In the genomic region with DNA sequence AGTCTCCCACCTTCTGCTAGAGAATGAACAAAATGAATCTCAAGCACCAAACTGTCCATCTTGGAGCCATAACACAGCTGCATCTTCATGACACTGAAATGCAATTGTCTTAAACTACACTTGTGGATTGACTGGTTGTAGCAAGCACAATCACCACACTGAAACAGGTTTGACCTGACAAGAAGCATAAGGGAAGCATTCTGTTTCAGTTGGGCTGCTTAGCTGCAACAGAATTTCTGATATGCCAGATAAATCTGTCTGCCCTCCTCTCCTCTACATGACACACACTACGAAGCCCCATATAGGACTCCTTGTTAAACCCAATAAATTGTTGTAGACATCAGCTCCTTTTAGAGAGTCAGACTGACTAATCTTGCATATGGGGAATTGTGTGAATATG, we compare ENCODE assay signal across 19 cellular contexts.
A peak's percentile ranks its signal among the peaks of the same experiment; 100 is the strongest.
DNase-seq lines count a peak whose midpoint lies in the region; ATAC-seq and TF ChIP-seq lines count a peak whose summit lies in the region.
"Had no signal": no experiment of that assay in that cellular context is flagged by ENCODE, and none has a peak within 500 bp of the region (broad histone marks: within the 10 kb centered on the region; RNA-seq: fewer than 3 reads in every experiment).

No MANE protein-coding gene starts in this region.

- H3K36me3 Mint-ChIP-seq in activated CD4-positive, alpha-beta memory T cell treated with anti-CD3 and anti-CD28 coated beads, Interleukin-2, amount 10 ng/mL, durations not matched to agents 7 days and 5 days (ENCODE audit: low read depth): no peaks in the 10 kb centered on the region
- H3K36me3 Mint-ChIP-seq: CD8-positive, alpha-beta T cell had no signal

- DNase-seq in epithelial cell of esophagus (ENCODE audit: low read depth): peak; percentile 9
- no peak for DNase-seq in right lobe of liver
- no peak for DNase-seq in transverse colon
- no peak for DNase-seq in suprapubic skin (ENCODE audit: low spot score in 2 of 2)
- no peak for DNase-seq in NCI-H82 treated with DMSO at 0.1 percent for 48 hours (lab: John Stamatoyannopoulos, UW; ENCODE audit: unreplicated experiment)
- no peak for DNase-seq in activated CD4-positive, alpha-beta memory T cell treated with anti-CD3 and anti-CD28 coated beads, Interleukin-2, amount 10 ng/mL, durations not matched to agents 7 days and 5 days
- DNase-seq: 8988T; Calu3; CD8-positive, alpha-beta T cell; DMS79 treated with DMSO at 0.1 percent for 48 hours; GF-D8; GOT3; H7; HFFc6 had no signal

- H3K27me3 ChIP-seq in ACC112 (ENCODE audit: insufficient read depth, low read length): no peaks in the 10 kb centered on the region
- no peaks in the 10 kb centered on the region for H3K27me3 ChIP-seq in right lobe of liver
- H3K27me3 ChIP-seq in transverse colon: no peaks in the 10 kb centered on the region
- no peaks in the 10 kb centered on the region for H3K27me3 ChIP-seq in suprapubic skin
- H3K27me3 ChIP-seq: BLaER1 treated with 17β-estradiol and CSF1 and Interleukin-3, amounts not matched to agents 10 nM and 100 nM had no signal

- no peak overlapping the region for H3K4me3 Mint-ChIP-seq in activated CD4-positive, alpha-beta memory T cell treated with anti-CD3 and anti-CD28 coated beads, Interleukin-2, amount 10 ng/mL, durations not matched to agents 7 days and 5 days
- H3K4me3 Mint-ChIP-seq: B cell; CD8-positive, alpha-beta T cell; HFFc6 had no signal

- 22% methylated on average over 1 of the region's 1 CpG for WGBS in right lobe of liver (ENCODE audit: insufficient coverage, low coverage, low lambda C conversion rate, missing lambda C conversion rate)
- 0 to 39% methylated on average over 1 of the region's 1 CpG for WGBS in transverse colon (ENCODE audit: low coverage in 1 of 2), 2 donors
- WGBS in suprapubic skin: 50% methylated on average over 1 of the region's 1 CpG

- POLR2A ChIA-PET in activated CD4-positive, alpha-beta memory T cell treated with anti-CD3 and anti-CD28 coated beads, Interleukin-2, amount 10 ng/mL, durations not matched to agents 7 days and 5 days (lab: Charles Lee): no interaction called here

- no peak overlapping the region for H3K4me3 ChIP-seq in ACC112 (ENCODE audit: low read depth, low read length)
- H3K4me3 ChIP-seq in epithelial cell of esophagus (ENCODE audit: low read length): no peak overlapping the region
- H3K4me3 ChIP-seq in right lobe of liver: peak overlapping the region in 2 of 3 donors; percentile 5 to 9
- H3K4me3 ChIP-seq in transverse colon: no peak overlapping the region
- no peak overlapping the region for H3K4me3 ChIP-seq in suprapubic skin
- H3K4me3 ChIP-seq: BLaER1 treated with 17β-estradiol and CSF1 and Interleukin-3, amounts not matched to agents 10 nM and 100 nM had no signal

- intact Hi-C loops in right lobe of liver (cut with DNase I): no loop called here
- intact Hi-C loops in transverse colon (cut with DNase I; ENCODE audit: low total_unique reads): no loop called here

- H3K27ac ChIP-seq in ACC112 (ENCODE audit: low read depth, low read length): no peak overlapping the region
- peak overlapping the region; percentile 26 to 73 (median 68) for H3K27ac ChIP-seq in right lobe of liver
- H3K27ac ChIP-seq in transverse colon: peak overlapping the region in 3 of 4 donors; percentile 11 to 40 (median 28)
- no peak overlapping the region for H3K27ac ChIP-seq in suprapubic skin
- H3K27ac ChIP-seq: BLaER1 treated with 17β-estradiol and CSF1 and Interleukin-3, amounts not matched to agents 10 nM and 100 nM; HL-60 had no signal

- H3K9me3 ChIP-seq in right lobe of liver: no peaks in the 10 kb centered on the region
- no peaks in the 10 kb centered on the region for H3K9me3 ChIP-seq in transverse colon
- H3K9me3 ChIP-seq in suprapubic skin: no peaks in the 10 kb centered on the region
- H3K9me3 ChIP-seq: BLaER1 treated with 17β-estradiol and CSF1 and Interleukin-3, amounts not matched to agents 10 nM and 100 nM had no signal

- no peak overlapping the region for H3K27ac Mint-ChIP-seq in activated CD4-positive, alpha-beta memory T cell treated with anti-CD3 and anti-CD28 coated beads, Interleukin-2, amount 10 ng/mL, durations not matched to agents 7 days and 5 days
- H3K27ac Mint-ChIP-seq: B cell; CD8-positive, alpha-beta T cell; HFFc6 had no signal

- TF ChIP-seq CTCF in epithelial cell of esophagus (IDR thresholded peaks at IDR 0.05; ENCODE audit: insufficient read depth, low read depth, low read length, missing control alignments) (no peak), right lobe of liver (IDR thresholded peaks at IDR 0.05) (no peak), transverse colon (IDR thresholded peaks at IDR 0.05) (no peak), suprapubic skin (IDR thresholded peaks at IDR 0.05) (no peak)

- H3K27me3 Mint-ChIP-seq in activated CD4-positive, alpha-beta memory T cell treated with anti-CD3 and anti-CD28 coated beads, Interleukin-2, amount 10 ng/mL, durations not matched to agents 7 days and 5 days: no peaks in the 10 kb centered on the region
- H3K27me3 Mint-ChIP-seq: B cell had no signal

- in situ Hi-C loops in transverse colon (cut with MboI; ENCODE audit: low pct_ligation_motif_present in 1 of 4, low pct_unique_long_range_greater_than_20kb in 1 of 4, low sequenced_read_pairs in 3 of 4): no loop called here

- TF ChIP-seq EP300 in transverse colon (IDR thresholded peaks at IDR 0.05; ENCODE audit: low read depth) (no peak), suprapubic skin (IDR thresholded peaks at IDR 0.05) (no peak)

- H3K79me2 ChIP-seq in ACC112 (ENCODE audit: control insufficient read depth, insufficient read depth, low read length, unreplicated experiment): no peaks in the 10 kb centered on the region

- peak; percentile 58 to 66 (median 62) for ATAC-seq in right lobe of liver
- ATAC-seq: CD8-positive, alpha-beta T cell; HCT116 had no signal

- no peak for TF ChIP-seq POLR2A in right lobe of liver (IDR thresholded peaks at IDR 0.05)
- no peak for TF ChIP-seq POLR2A in transverse colon (IDR thresholded peaks at IDR 0.05)
- TF ChIP-seq POLR2A in suprapubic skin (IDR thresholded peaks at IDR 0.05): no peak

- H3K4me1 ChIP-seq in ACC112 (ENCODE audit: control insufficient read depth, insufficient read depth, low read length, unreplicated experiment) (no peaks in the 10 kb centered on the region), right lobe of liver (no peaks in the 10 kb centered on the region), transverse colon (peaks cover 0 to 4% (median 2%) of the 10 kb centered on the region in 4 donors), suprapubic skin (no peaks in the 10 kb centered on the region)
- H3K4me1 ChIP-seq: BLaER1 treated with 17β-estradiol and CSF1 and Interleukin-3, amounts not matched to agents 10 nM and 100 nM had no signal

- CTCF ChIA-PET in activated CD4-positive, alpha-beta memory T cell treated with anti-CD3 and anti-CD28 coated beads, Interleukin-2, amount 10 ng/mL, durations not matched to agents 7 days and 5 days (lab: Charles Lee): no interaction called here

- no peaks in the 10 kb centered on the region for H3K4me1 Mint-ChIP-seq in activated CD4-positive, alpha-beta memory T cell treated with anti-CD3 and anti-CD28 coated beads, Interleukin-2, amount 10 ng/mL, durations not matched to agents 7 days and 5 days
- H3K4me1 Mint-ChIP-seq: B cell had no signal

- no peaks in the 10 kb centered on the region for H3K36me3 ChIP-seq in ACC112 (ENCODE audit: insufficient read depth, low read length)
- H3K36me3 ChIP-seq in right lobe of liver: no peaks in the 10 kb centered on the region
- H3K36me3 ChIP-seq in transverse colon: no peaks in the 10 kb centered on the region
- H3K36me3 ChIP-seq in suprapubic skin: no peaks in the 10 kb centered on the region
- H3K36me3 ChIP-seq: BLaER1 treated with 17β-estradiol and CSF1 and Interleukin-3, amounts not matched to agents 10 nM and 100 nM had no signal

- no peaks in the 10 kb centered on the region for H3K9me3 Mint-ChIP-seq in activated CD4-positive, alpha-beta memory T cell treated with anti-CD3 and anti-CD28 coated beads, Interleukin-2, amount 10 ng/mL, durations not matched to agents 7 days and 5 days
- H3K9me3 Mint-ChIP-seq: CD8-positive, alpha-beta T cell had no signal

- H2AFZ ChIP-seq in ACC112 (ENCODE audit: low read length, unreplicated experiment): peak overlapping the region; percentile 48

Comparison
In these comparisons a context has a peak if more than half of its experiments do, and no peak if none do; other contexts are left out.
1. H3K27ac ChIP-seq: peak in right lobe of liver (3 of 3) and transverse colon (3 of 4); none in ACC112 (single experiment) and suprapubic skin (single experiment).
2. H3K4me3 ChIP-seq: peak in right lobe of liver (2 of 3); none in ACC112 (single experiment), epithelial cell of esophagus (single experiment), transverse colon (0 of 4) and suprapubic skin (single experiment).